In the genomic region with DNA sequence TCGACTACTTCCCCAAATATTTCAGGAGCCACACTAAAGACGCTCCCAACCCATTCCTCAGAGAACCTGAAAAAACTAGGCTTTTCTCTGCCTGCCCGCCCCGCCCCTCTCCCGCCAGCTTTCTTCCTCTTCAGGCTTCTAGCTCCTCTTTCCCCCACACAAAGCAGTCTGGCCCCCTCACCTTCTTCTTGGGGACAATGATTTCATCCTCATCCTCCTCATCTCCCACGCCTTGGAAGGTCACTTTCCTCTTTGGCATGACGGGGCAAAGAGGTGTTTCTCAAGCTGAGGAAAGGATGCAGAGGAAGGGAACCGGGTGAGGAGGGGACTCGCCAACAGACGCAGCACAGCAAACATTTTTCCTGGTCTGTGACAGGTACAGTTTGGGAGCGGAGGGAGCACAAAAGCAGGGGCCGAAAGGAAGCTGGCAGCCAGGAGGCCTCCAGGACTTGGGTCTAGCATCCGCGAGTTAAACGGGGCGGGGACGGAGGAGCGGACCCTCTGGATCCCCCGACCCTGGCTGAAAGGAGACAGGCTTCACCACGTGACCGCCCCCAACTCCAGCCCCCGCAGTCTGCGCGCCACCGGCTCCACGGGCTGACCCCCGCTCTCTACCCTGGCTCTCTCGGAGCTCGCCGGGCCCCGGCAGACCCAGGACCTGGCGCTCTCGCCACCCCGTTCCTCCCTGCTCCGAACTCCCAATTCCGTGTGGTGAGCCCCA, we compare ENCODE assay signal across 8 cellular contexts. TPM values are rescaled to one million over a fixed set of nuclear protein-coding genes. Genes with fewer than 3 reads are reported as not detected.
DNase-seq lines count a peak whose midpoint lies in the region; ATAC-seq lines count a peak whose summit lies in the region.

No MANE protein-coding gene starts in this region.

- H3K36me3 ChIP-seq in KOPT-K1 (ENCODE audit: insufficient read depth, low read length), result peaks cover 77% of the 10 kb centered on the region
- peaks cover 2% of the 10 kb centered on the region for H3K36me3 ChIP-seq in urinary bladder (ENCODE audit: insufficient read depth)

- peak overlapping the region; percentile 90 for H3K4me3 Mint-ChIP-seq in activated CD4-positive, alpha-beta T cell treated with anti-CD3 and anti-CD28 coated beads, Interleukin-2, amount 10 ng/mL, durations not matched to agents 24 days and 14 days
- peak overlapping the region; percentile 94 for H3K4me3 Mint-ChIP-seq in memory B cell

- H3K27me3 Mint-ChIP-seq in activated CD4-positive, alpha-beta T cell treated with anti-CD3 and anti-CD28 coated beads, Interleukin-2, amount 10 ng/mL, durations not matched to agents 24 days and 14 days, result no peaks in the 10 kb centered on the region
- H3K27me3 Mint-ChIP-seq in memory B cell, result no peaks in the 10 kb centered on the region

- H3K4me1 ChIP-seq in urinary bladder (ENCODE audit: insufficient read depth), result no peaks in the 10 kb centered on the region

- H3K9me3 Mint-ChIP-seq in activated CD4-positive, alpha-beta T cell treated with anti-CD3 and anti-CD28 coated beads, Interleukin-2, amount 10 ng/mL, durations not matched to agents 24 days and 14 days, result no peaks in the 10 kb centered on the region
- H3K9me3 Mint-ChIP-seq in memory B cell, result no peaks in the 10 kb centered on the region

- peaks cover 58% of the 10 kb centered on the region for H3K36me3 Mint-ChIP-seq in activated CD4-positive, alpha-beta T cell treated with anti-CD3 and anti-CD28 coated beads, Interleukin-2, amount 10 ng/mL, durations not matched to agents 24 days and 14 days (ENCODE audit: low read depth)
- H3K36me3 Mint-ChIP-seq in memory B cell, result peaks cover 23% of the 10 kb centered on the region

- H3K4me1 Mint-ChIP-seq in activated CD4-positive, alpha-beta T cell treated with anti-CD3 and anti-CD28 coated beads, Interleukin-2, amount 10 ng/mL, durations not matched to agents 24 days and 14 days, result peaks cover 43% of the 10 kb centered on the region
- H3K4me1 Mint-ChIP-seq in memory B cell, result peaks cover 35% of the 10 kb centered on the region

- H3K9me3 ChIP-seq in KOPT-K1 (ENCODE audit: insufficient read depth, low read length, poor library complexity, severe bottlenecking), result no peaks in the 10 kb centered on the region

- 3% methylated on average over 36 of the region's 36 CpGs for WGBS in urinary bladder

- peak overlapping the region; percentile 89 for H3K27ac Mint-ChIP-seq in activated CD4-positive, alpha-beta T cell treated with anti-CD3 and anti-CD28 coated beads, Interleukin-2, amount 10 ng/mL, durations not matched to agents 24 days and 14 days
- peak overlapping the region; percentile 95 for H3K27ac Mint-ChIP-seq in memory B cell

- peak overlapping the region; percentile 74 for H3K27ac ChIP-seq in KOPT-K1 (ENCODE audit: low read depth, low read length, poor library complexity, severe bottlenecking)
- H3K27ac ChIP-seq in caudate nucleus (ENCODE audit: low read depth, low read length), result peak overlapping the region; percentile 96
- H3K27ac ChIP-seq in urinary bladder (ENCODE audit: low read depth), result peak overlapping the region; percentile 87

- DNase-seq in activated CD4-positive, alpha-beta T cell treated with anti-CD3 and anti-CD28 coated beads, Interleukin-2, amount 10 ng/mL, durations not matched to agents 24 days and 14 days, result no peak
- no peak for DNase-seq in activated CD4-positive, alpha-beta T cell treated with anti-CD3 and anti-CD28 coated beads for 4 hours
- DNase-seq in caudate nucleus (lab: John Stamatoyannopoulos, UW) (peak in 2 of 61 donors; percentile 53 to 57), memory B cell (ENCODE audit: low spot score in 2 of 2) (no peak), superior temporal gyrus (ENCODE audit: extremely low spot score) (no peak)

- peak overlapping the region; percentile 75 for H3K4me3 ChIP-seq in urinary bladder (ENCODE audit: low read depth, low read length)

- intact Hi-C loops in activated CD4-positive, alpha-beta T cell treated with anti-CD3 and anti-CD28 coated beads, Interleukin-2, amount 10 ng/mL, durations not matched to agents 24 days and 14 days (cut with micrococcal nuclease), result loop anchor here (1.0 to 2.0 kb wide), 2 partner anchors 16 to 20 kb away; a partner anchor contains a TSS

- ATAC-seq in memory B cell (ENCODE audit: low read depth) (peak; percentile 27), GM19397 (IDR thresholded peaks at IDR 0.05; ENCODE audit: unreplicated experiment) (no peak)

RNA-seq across cellular contexts. Expression of a gene that starts 0.5 kb away (rescaled TPM):
- total RNA-seq in activated CD4-positive, alpha-beta T cell treated with anti-CD3 and anti-CD28 coated beads, Interleukin-2, amount 10 ng/mL, durations not matched to agents 24 days and 14 days, result 80.5 and 93.2 TPM in 2 replicates
- 20.0 TPM for total RNA-seq in urinary bladder
- polyA plus RNA-seq in urinary bladder, result 50.2 TPM

RNA-seq across cellular contexts. Expression of a gene that starts 15.7 kb away (rescaled TPM):
- 68.9 TPM in 2 replicates for total RNA-seq in activated CD4-positive, alpha-beta T cell treated with anti-CD3 and anti-CD28 coated beads, Interleukin-2, amount 10 ng/mL, durations not matched to agents 24 days and 14 days
- total RNA-seq in urinary bladder, result 18.9 TPM
- 29.5 TPM for polyA plus RNA-seq in urinary bladder

RNA-seq across cellular contexts. Expression of a gene that starts 20.0 kb away (rescaled TPM):
- 1.0 and 1.3 TPM in 2 replicates for total RNA-seq in activated CD4-positive, alpha-beta T cell treated with anti-CD3 and anti-CD28 coated beads, Interleukin-2, amount 10 ng/mL, durations not matched to agents 24 days and 14 days
- total RNA-seq in urinary bladder, result 165 TPM
- polyA plus RNA-seq in urinary bladder, result 1.4 TPM

RNA-seq across cellular contexts. Expression of a gene that starts 27.8 kb away (rescaled TPM):
- total RNA-seq in activated CD4-positive, alpha-beta T cell treated with anti-CD3 and anti-CD28 coated beads, Interleukin-2, amount 10 ng/mL, durations not matched to agents 24 days and 14 days, result 162 and 163 TPM in 2 replicates
- 0.37 TPM for total RNA-seq in urinary bladder
- 3.5 TPM for polyA plus RNA-seq in urinary bladder

RNA-seq across cellular contexts. Expression of a gene that starts 40.6 kb away (rescaled TPM):
- total RNA-seq in activated CD4-positive, alpha-beta T cell treated with anti-CD3 and anti-CD28 coated beads, Interleukin-2, amount 10 ng/mL, durations not matched to agents 24 days and 14 days, result 16.5 and 18.3 TPM in 2 replicates
- total RNA-seq in urinary bladder, result 6.7 TPM
- 10.2 TPM for polyA plus RNA-seq in urinary bladder

Comparison
In these comparisons a context has a peak if more than half of its experiments do, and no peak if none do; other contexts are left out.
1. RNA of a gene that starts 20.0 kb away (total RNA-seq): 165 TPM in urinary bladder (single experiment); 1.0 to 1.3 TPM in activated CD4-positive, alpha-beta T cell treated with anti-CD3 and anti-CD28 coated beads, Interleukin-2, amount 10 ng/mL, durations not matched to agents 24 days and 14 days; every median in the first group is over 10 times any median in the second.
2. Peak in every context shown above with its lines, with median percentiles within 50 percentile points of each other: H3K27ac ChIP-seq.